16 cellular contexts compared by ENCODE assay signal in genomic region chr15:52095597-52096262, GRCh38. TPM values are rescaled to one million over a fixed set of nuclear protein-coding genes. Genes with fewer than 3 reads are reported as not detected.
A peak's percentile ranks its signal among the peaks of the same experiment; 100 is the strongest.
DNase-seq lines count a peak whose midpoint lies in the region; ATAC-seq lines count a peak whose summit lies in the region.
"Had no signal": no experiment of that assay in that cellular context is flagged by ENCODE, and none has a peak within 500 bp of the region (broad histone marks: within the 10 kb centered on the region; RNA-seq: fewer than 3 reads in every experiment).

No MANE protein-coding gene starts in this region.

- peak; percentile 79 for ATAC-seq in esophagus mucosa

- peak; percentile 93 for DNase-seq in ELR (ENCODE audit: low read depth)
- DNase-seq in RKO (ENCODE audit: low spot score): peak; percentile 46
- DNase-seq in renal cortical epithelial cell (ENCODE audit: low read depth): peak; percentile 82
- DNase-seq in NCI-H69 (lab: John Stamatoyannopoulos, UW): no peak
- no peak for DNase-seq in NCI-H748 (lab: John Stamatoyannopoulos, UW; ENCODE audit: unreplicated experiment)
- no peak for DNase-seq in DMS 273 treated with DMSO at 0.1 percent for 48 hours (lab: John Stamatoyannopoulos, UW)
- DNase-seq in NCI-H1694 treated with DMSO at 0.1 percent for 48 hours (lab: John Stamatoyannopoulos, UW): no peak
- DNase-seq: activated CD4-positive, alpha-beta T cell treated with anti-CD3 and anti-CD28 coated beads, Interleukin-2, amount 10 ng/mL, durations not matched to agents 7 days and 5 days; COR-L47; glutamatergic neuron; NCI-H2029 treated with DMSO at 0.1 percent for 48 hours; SJCRH30; stimulated activated CD4-positive, alpha-beta T cell treated with anti-CD3 and anti-CD28 coated beads, Interleukin-2, amount 100 ng/mL, for 24 hours; testis had no signal

RNA-seq across cellular contexts. Expression of gene BCL2L10, which starts 16.8 kb away (rescaled TPM):
- total RNA-seq in esophagus mucosa: 3.7 TPM
- 0.60 and 0.87 TPM in 2 replicates for total RNA-seq in renal cortical epithelial cell
- total RNA-seq: H1 had no signal

Comparison
In these comparisons a context has a peak if more than half of its experiments do, and no peak if none do; other contexts are left out.
1. DNase-seq: peak in ELR (single experiment), RKO (single experiment) and renal cortical epithelial cell (single experiment); none in NCI-H69 (single experiment), NCI-H748 (single experiment), DMS 273 treated with DMSO at 0.1 percent for 48 hours (single experiment) and NCI-H1694 treated with DMSO at 0.1 percent for 48 hours (single experiment).